15 cellular contexts compared by ENCODE assay signal in the genomic region with DNA sequence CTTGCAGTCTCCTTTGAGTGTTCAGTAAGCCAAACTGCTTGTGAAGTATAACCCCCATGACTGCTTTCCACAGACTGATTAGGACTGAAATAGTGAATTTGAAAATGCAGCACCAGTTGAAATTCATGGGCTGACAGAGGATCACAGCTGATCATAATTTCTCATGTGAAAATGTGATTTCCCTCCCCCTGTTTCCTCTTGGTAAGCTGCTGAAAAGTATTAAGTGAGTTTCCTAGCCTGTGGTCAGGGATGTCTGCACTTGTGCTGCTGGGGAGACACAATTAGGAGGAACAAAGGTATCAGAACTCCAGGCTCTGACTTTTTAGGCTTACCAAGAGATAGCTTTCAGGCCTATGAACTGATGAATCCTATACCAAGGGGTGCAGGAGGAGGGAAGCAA.
A peak's percentile ranks its signal among the peaks of the same experiment; 100 is the strongest.
DNase-seq lines count a peak whose midpoint lies in the region; ATAC-seq and TF ChIP-seq lines count a peak whose summit lies in the region.
"Had no signal": no experiment of that assay in that cellular context is flagged by ENCODE, and none has a peak within 500 bp of the region (broad histone marks: within the 10 kb centered on the region; RNA-seq: fewer than 3 reads in every experiment).

No MANE protein-coding gene starts in this region.

- H3K4me1 ChIP-seq in BLaER1 treated with 17β-estradiol and CSF1 and Interleukin-3, amounts not matched to agents 10 nM and 100 nM, result peaks cover 17 to 28% (median 21%) of the 10 kb centered on the region in 10 experiments
- H3K4me1 ChIP-seq in endodermal cell (ENCODE audit: control insufficient read depth, insufficient read depth, low read length), result no peaks in the 10 kb centered on the region
- peaks cover 18% of the 10 kb centered on the region for H3K4me1 ChIP-seq in neural progenitor cell
- H3K4me1 ChIP-seq in trophoblast cell (ENCODE audit: control insufficient read depth in 1 of 2, insufficient read depth in 2 of 2, low read length in 2 of 2), result no peaks in the 10 kb centered on the region
- H3K4me1 ChIP-seq: BE2C had no signal

- H3K4ac ChIP-seq in trophoblast cell (ENCODE audit: low read depth, low read length), result no peak overlapping the region

- H3K27me3 ChIP-seq in BLaER1 treated with 17β-estradiol and CSF1 and Interleukin-3, amounts not matched to agents 10 nM and 100 nM, result no peaks in the 10 kb centered on the region
- H3K27me3 ChIP-seq in endodermal cell (ENCODE audit: control insufficient read depth, insufficient read depth, low read length, poor library complexity, severe bottlenecking) (no peaks in the 10 kb centered on the region), neural progenitor cell (no peaks in the 10 kb centered on the region), trophoblast cell (ENCODE audit: insufficient read depth, low read length) (no peaks in the 10 kb centered on the region)
- H3K27me3 ChIP-seq: BE2C had no signal

- H3K4me2 ChIP-seq in BLaER1 treated with 17β-estradiol and CSF1 and Interleukin-3, amounts not matched to agents 10 nM and 100 nM, result peak overlapping the region in 10 of 11 experiments; percentile 7 to 40 (median 20); a peak in 13 of 22 replicates
- peak overlapping the region; percentile 3 for H3K4me2 ChIP-seq in neural progenitor cell
- H3K4me2 ChIP-seq in trophoblast cell (ENCODE audit: low read length), result no peak overlapping the region

- no peak overlapping the region for H3K18ac ChIP-seq in trophoblast cell (ENCODE audit: low read length)

- no peak for TF ChIP-seq CTCF in endodermal cell (conservative IDR thresholded peaks at IDR 0.05)
- TF ChIP-seq CTCF in neural progenitor cell (IDR thresholded peaks at IDR 0.05), result no peak

- H3K36me3 ChIP-seq in BLaER1 treated with 17β-estradiol and CSF1 and Interleukin-3, amounts not matched to agents 10 nM and 100 nM, result no peaks in the 10 kb centered on the region
- no peaks in the 10 kb centered on the region for H3K36me3 ChIP-seq in SK-N-MC (ENCODE audit: insufficient read depth, low read length)
- H3K36me3 ChIP-seq in endodermal cell (ENCODE audit: control insufficient read depth, insufficient read depth, low read length), result no peaks in the 10 kb centered on the region
- H3K36me3 ChIP-seq in neural progenitor cell, result no peaks in the 10 kb centered on the region
- no peaks in the 10 kb centered on the region for H3K36me3 ChIP-seq in trophoblast cell (ENCODE audit: control insufficient read depth in 1 of 2, insufficient read depth in 2 of 2, low read length in 2 of 2)
- H3K36me3 ChIP-seq: BE2C, HAP-1 had no signal

- no peaks in the 10 kb centered on the region for H3K79me1 ChIP-seq in trophoblast cell (ENCODE audit: low read length)

- H4K8ac ChIP-seq in trophoblast cell (ENCODE audit: low read depth, low read length), result no peak overlapping the region

- H2BK12ac ChIP-seq in trophoblast cell (ENCODE audit: low read length), result no peak overlapping the region

- no peak overlapping the region for H3K4me3 ChIP-seq in BLaER1 treated with 17β-estradiol and CSF1 and Interleukin-3, amounts not matched to agents 10 nM and 100 nM
- no peak overlapping the region for H3K4me3 ChIP-seq in SK-N-MC
- no peak overlapping the region for H3K4me3 ChIP-seq in endodermal cell (ENCODE audit: low read length)
- H3K4me3 ChIP-seq in neural progenitor cell, result no peak overlapping the region
- H3K4me3 ChIP-seq in trophoblast cell (ENCODE audit: low read depth, low read length), result no peak overlapping the region
- H3K4me3 ChIP-seq: HAP-1, K562 had no signal

- H3K4me1 Mint-ChIP-seq in endodermal cell, result peaks cover 41% of the 10 kb centered on the region
- peaks cover 14% of the 10 kb centered on the region for H3K4me1 Mint-ChIP-seq in neural progenitor cell

- H3K14ac ChIP-seq in trophoblast cell (ENCODE audit: low read length), result no peak overlapping the region

- no peak overlapping the region for H3K23ac ChIP-seq in trophoblast cell (ENCODE audit: low read length)

- H3K9me3 Mint-ChIP-seq in endodermal cell, result peaks cover 13% of the 10 kb centered on the region
- peaks cover 12% of the 10 kb centered on the region for H3K9me3 Mint-ChIP-seq in neural progenitor cell

- peak overlapping the region in 2 of 11 experiments; percentile 17 to 20; a peak in 1 of 22 replicates for H3K9ac ChIP-seq in BLaER1 treated with 17β-estradiol and CSF1 and Interleukin-3, amounts not matched to agents 10 nM and 100 nM
- H3K9ac ChIP-seq in SK-N-MC (ENCODE audit: insufficient read length), result no peak overlapping the region
- no peak overlapping the region for H3K9ac ChIP-seq in endodermal cell (ENCODE audit: extremely low read depth, low read length, poor library complexity, severe bottlenecking)
- H3K9ac ChIP-seq in neural progenitor cell, result no peak overlapping the region
- no peak overlapping the region for H3K9ac ChIP-seq in trophoblast cell (ENCODE audit: low read length)

- no peak for ATAC-seq in HG02763 (IDR thresholded peaks at IDR 0.05; ENCODE audit: unreplicated experiment)
- ATAC-seq: K562 had no signal

- H3K9me3 ChIP-seq in BLaER1 treated with 17β-estradiol and CSF1 and Interleukin-3, amounts not matched to agents 10 nM and 100 nM (replicated peaks in 1 of 11), result 0 out of 22 replicates have a peak, but pooled peaks cover 0 to under 1% (median 0%) of the 10 kb centered on the region in 11 experiments
- H3K9me3 ChIP-seq in SK-N-MC (ENCODE audit: low read depth, low read length) (no peaks in the 10 kb centered on the region), endodermal cell (ENCODE audit: control insufficient read depth, low read length) (peaks cover 9% of the 10 kb centered on the region), neural progenitor cell (ENCODE audit: low read depth) (no peaks in the 10 kb centered on the region), trophoblast cell (ENCODE audit: insufficient read depth, low read depth, low read length) (no peaks in the 10 kb centered on the region)
- H3K9me3 ChIP-seq: BE2C, HAP-1 had no signal

- peaks cover 8% of the 10 kb centered on the region for H3F3A ChIP-seq in neural progenitor cell (ENCODE audit: low read depth)

- no peak overlapping the region for H2AK5ac ChIP-seq in trophoblast cell (ENCODE audit: low read length)

- H2BK120ac ChIP-seq in trophoblast cell (ENCODE audit: insufficient read depth, low read length, poor library complexity), result no peak overlapping the region

- H3K27ac ChIP-seq in BLaER1 treated with 17β-estradiol and CSF1 and Interleukin-3, amounts not matched to agents 10 nM and 100 nM, result no peak overlapping the region
- peak overlapping the region; percentile 57 for H3K27ac ChIP-seq in SK-N-MC
- no peak overlapping the region for H3K27ac ChIP-seq in endodermal cell (ENCODE audit: low read depth, low read length)
- no peak overlapping the region for H3K27ac ChIP-seq in neural progenitor cell
- no peak overlapping the region for H3K27ac ChIP-seq in trophoblast cell (ENCODE audit: low read depth, low read length)

- no peak overlapping the region for H4K12ac ChIP-seq in trophoblast cell (ENCODE audit: low read depth, low read length)

- no peak for DNase-seq in SK-N-MC (ENCODE audit: low read depth, low spot score)
- DNase-seq in endodermal cell, result peak; percentile 43
- DNase-seq in neural progenitor cell (ENCODE audit: low spot score), result peak; percentile 15
- no peak for DNase-seq in OCI-M2 (lab: John Stamatoyannopoulos, UW; ENCODE audit: unreplicated experiment)
- no peak for DNase-seq in effector CD8-positive, alpha-beta T cell (lab: John Stamatoyannopoulos, UW)
- no peak for DNase-seq in trophoblast cell
- DNase-seq: BE2C, NCI-H1092, NCI-H1694 treated with DMSO at 0.1 percent for 48 hours, NCI-H446 treated with DMSO at 0.1 percent for 48 hours, NCI-H774 had no signal

- no peaks in the 10 kb centered on the region for H4K20me1 ChIP-seq in BLaER1 treated with 17β-estradiol and CSF1 and Interleukin-3, amounts not matched to agents 10 nM and 100 nM
- no peaks in the 10 kb centered on the region for H4K20me1 ChIP-seq in neural progenitor cell (ENCODE audit: low read depth)

- H3K36me3 Mint-ChIP-seq in endodermal cell (ENCODE audit: low read depth) (no peaks in the 10 kb centered on the region), neural progenitor cell (peaks cover 2% of the 10 kb centered on the region)

- H3K27me3 Mint-ChIP-seq in endodermal cell (ENCODE audit: insufficient read depth) (no peaks in the 10 kb centered on the region), neural progenitor cell (ENCODE audit: insufficient read depth, low read depth) (peaks cover 3% of the 10 kb centered on the region)

- peak overlapping the region; percentile 22 for H2AFZ ChIP-seq in neural progenitor cell (replicated peaks)
- H2AFZ ChIP-seq in trophoblast cell (ENCODE audit: insufficient read depth, low read length, poor library complexity), result no peak overlapping the region

- no peak overlapping the region for H3K4me3 Mint-ChIP-seq in endodermal cell
- no peak overlapping the region for H3K4me3 Mint-ChIP-seq in neural progenitor cell

- no peak overlapping the region for H4K91ac ChIP-seq in trophoblast cell (ENCODE audit: low read depth, low read length)

- H3K79me2 ChIP-seq in neural progenitor cell (ENCODE audit: low read depth), result no peaks in the 10 kb centered on the region
- H3K79me2 ChIP-seq in trophoblast cell (ENCODE audit: control insufficient read depth, insufficient read depth, low read length, poor library complexity), result no peaks in the 10 kb centered on the region

- H3K27ac Mint-ChIP-seq in endodermal cell, result no peak overlapping the region
- H3K27ac Mint-ChIP-seq in neural progenitor cell, result peak overlapping the region; percentile 25

- no peak overlapping the region for H2BK5ac ChIP-seq in trophoblast cell (ENCODE audit: low read depth, low read length, poor library complexity)

Comparison
In these comparisons a context has a peak if more than half of its experiments do, and no peak if none do; other contexts are left out.
1. DNase-seq: peak in endodermal cell (single experiment) and neural progenitor cell (single experiment); none in SK-N-MC (single experiment), OCI-M2 (single experiment), effector CD8-positive, alpha-beta T cell (single experiment) and trophoblast cell (0 of 2).